In the genomic region with DNA sequence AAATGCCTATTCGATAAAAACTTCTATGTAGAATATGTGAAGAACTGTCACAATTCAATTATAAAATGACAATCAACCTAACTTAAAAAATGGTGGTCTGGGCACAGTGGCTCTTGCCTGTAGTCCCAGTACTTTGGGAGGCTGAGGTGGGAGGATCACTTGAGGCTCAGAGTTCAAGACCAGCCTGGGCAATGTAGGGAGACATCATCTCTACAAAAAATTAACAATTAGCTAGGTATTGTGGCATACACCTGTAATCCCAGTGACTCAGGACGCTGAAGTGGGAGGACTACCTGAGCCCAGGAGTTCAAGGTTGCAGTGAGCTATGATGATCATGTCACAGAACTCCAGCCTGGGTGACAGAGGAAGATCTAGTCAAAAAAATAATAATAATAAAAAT, we compare ENCODE assay signal across 37 cellular contexts.
"Had no signal": no experiment of that assay in that cellular context is flagged by ENCODE, and none has a peak within 500 bp of the region (broad histone marks: within the 10 kb centered on the region; RNA-seq: fewer than 3 reads in every experiment).

No MANE protein-coding gene starts in this region.

- H3K27ac Mint-ChIP-seq: activated B cell treated with CpG ODN at 0.5 μM for 24 hours; activated CD4-positive, alpha-beta memory T cell treated with anti-CD3 and anti-CD28 coated beads for 36 hours; activated CD4-positive, alpha-beta T cell treated with anti-CD3 and anti-CD28 coated beads, Interleukin-2, amount 10 ng/mL, durations not matched to agents 24 days and 14 days; activated CD8-positive, alpha-beta T cell treated with anti-CD3 and anti-CD28 coated beads for 36 hours; activated naive CD4-positive, alpha-beta T cell treated with anti-CD3 and anti-CD28 coated beads for 36 hours; activated naive CD4-positive, alpha-beta T cell treated with anti-CD3 and anti-CD28 coated beads, Interleukin-2, amount 50 U/mL, for 72 hours; activated naive CD8-positive, alpha-beta T cell treated with anti-CD3 and anti-CD28 coated beads for 36 hours; activated T-cell treated with anti-CD3 and anti-CD28 coated beads, Interleukin-2, amount 50 U/mL, for 72 hours; activated T-helper 1 cell treated with anti-CD3 and anti-CD28 coated beads, Interleukin-12 subunit alpha, Interleukin-12 subunit beta, Interleukin-2, Interleukin-4 antibody, amounts not matched to agents 30 ng/mL and 10 ng/mL and 1 ng/mL, durations not matched to agents 14 hours and 24 hours and 36 hours; activated T-helper 17 cell treated with anti-CD3 and anti-CD28 coated beads, Interleukin-2, amount 50 U/mL, for 72 hours; T-helper 1 cell treated with Interleukin-12 subunit alpha and Interleukin-12 subunit beta and Interleukin-4 antibody, amounts not matched to agents 30 μg/mL and 1 μg/mL, for 36 hours; T-helper 2 cell treated with Interferon-gamma antibody and Interleukin-4, amounts not matched to agents 5 μg/mL and 100 μg/mL, for 36 hours had no signal

- H3K9me3 Mint-ChIP-seq: activated B cell treated with CpG ODN at 0.5 μM for 24 hours; activated CD4-positive, alpha-beta memory T cell treated with anti-CD3 and anti-CD28 coated beads for 36 hours; activated CD4-positive, alpha-beta T cell treated with anti-CD3 and anti-CD28 coated beads, Interleukin-2, amount 10 ng/mL, durations not matched to agents 24 days and 14 days; activated CD8-positive, alpha-beta T cell treated with anti-CD3 and anti-CD28 coated beads for 36 hours; activated naive CD4-positive, alpha-beta T cell treated with anti-CD3 and anti-CD28 coated beads for 36 hours; activated naive CD4-positive, alpha-beta T cell treated with anti-CD3 and anti-CD28 coated beads, Interleukin-2, amount 50 U/mL, for 72 hours; activated naive CD8-positive, alpha-beta T cell treated with anti-CD3 and anti-CD28 coated beads for 36 hours; activated T-cell treated with anti-CD3 and anti-CD28 coated beads, Interleukin-2, amount 50 U/mL, for 4 hours; activated T-cell treated with anti-CD3 and anti-CD28 coated beads, Interleukin-2, amount 50 U/mL, for 72 hours; activated T-helper 1 cell treated with anti-CD3 and anti-CD28 coated beads, Interleukin-12 subunit alpha, Interleukin-12 subunit beta, Interleukin-2, Interleukin-4 antibody, amounts not matched to agents 30 ng/mL and 10 ng/mL and 1 ng/mL, durations not matched to agents 14 hours and 24 hours and 36 hours; activated T-helper 17 cell treated with anti-CD3 and anti-CD28 coated beads, Interleukin-2, amount 50 U/mL, for 72 hours; T-helper 1 cell treated with Interleukin-12 subunit alpha and Interleukin-12 subunit beta and Interleukin-4 antibody, amounts not matched to agents 30 μg/mL and 1 μg/mL, for 36 hours; T-helper 2 cell treated with Interferon-gamma antibody and Interleukin-4, amounts not matched to agents 5 μg/mL and 100 μg/mL, for 36 hours had no signal

- H3K36me3 Mint-ChIP-seq: activated CD4-positive, alpha-beta memory T cell treated with anti-CD3 and anti-CD28 coated beads for 36 hours; activated naive CD4-positive, alpha-beta T cell treated with anti-CD3 and anti-CD28 coated beads, Interleukin-2, amount 50 U/mL, for 72 hours; activated naive CD8-positive, alpha-beta T cell treated with anti-CD3 and anti-CD28 coated beads for 36 hours had no signal

- H3K9me3 ChIP-seq: adrenal gland, body of pancreas, breast epithelium had no signal

- H3K27me3 Mint-ChIP-seq: activated CD4-positive, alpha-beta memory T cell treated with anti-CD3 and anti-CD28 coated beads for 36 hours; activated CD8-positive, alpha-beta T cell treated with anti-CD3 and anti-CD28 coated beads for 36 hours; activated naive CD8-positive, alpha-beta T cell treated with anti-CD3 and anti-CD28 coated beads for 36 hours; activated T-helper 17 cell treated with anti-CD3 and anti-CD28 coated beads, Interleukin-2, amount 50 U/mL, for 72 hours had no signal

- H3K4me3 Mint-ChIP-seq: activated B cell treated with CpG ODN at 0.5 μM for 24 hours; activated CD4-positive, alpha-beta memory T cell treated with anti-CD3 and anti-CD28 coated beads for 36 hours; activated CD4-positive, alpha-beta T cell treated with anti-CD3 and anti-CD28 coated beads, Interleukin-2, amount 10 ng/mL, durations not matched to agents 24 days and 14 days; activated CD8-positive, alpha-beta T cell treated with anti-CD3 and anti-CD28 coated beads for 36 hours; activated naive CD4-positive, alpha-beta T cell treated with anti-CD3 and anti-CD28 coated beads for 36 hours; activated naive CD8-positive, alpha-beta T cell treated with anti-CD3 and anti-CD28 coated beads for 36 hours; activated T-cell treated with anti-CD3 and anti-CD28 coated beads, Interleukin-2, amount 50 U/mL, for 4 hours; activated T-cell treated with anti-CD3 and anti-CD28 coated beads, Interleukin-2, amount 50 U/mL, for 72 hours; activated T-helper 1 cell treated with anti-CD3 and anti-CD28 coated beads, Interleukin-12 subunit alpha, Interleukin-12 subunit beta, Interleukin-2, Interleukin-4 antibody, amounts not matched to agents 30 ng/mL and 10 ng/mL and 1 ng/mL, durations not matched to agents 14 hours and 24 hours and 36 hours; activated T-helper 17 cell treated with anti-CD3 and anti-CD28 coated beads, Interleukin-2, amount 50 U/mL, for 72 hours; T-helper 1 cell treated with Interleukin-12 subunit alpha and Interleukin-12 subunit beta and Interleukin-4 antibody, amounts not matched to agents 30 μg/mL and 1 μg/mL, for 36 hours; T-helper 2 cell treated with Interferon-gamma antibody and Interleukin-4, amounts not matched to agents 5 μg/mL and 100 μg/mL, for 36 hours had no signal

- H3K36me3 ChIP-seq: adrenal gland, brain microvascular endothelial cell, breast epithelium had no signal

- H3K27ac ChIP-seq: adrenal gland, body of pancreas, brain microvascular endothelial cell, breast epithelium, VCaP had no signal

- H3K4me1 ChIP-seq: adrenal gland, body of pancreas, breast epithelium had no signal

- H3K4me1 Mint-ChIP-seq: activated CD4-positive, alpha-beta T cell treated with anti-CD3 and anti-CD28 coated beads, Interleukin-2, amount 10 ng/mL, durations not matched to agents 24 days and 14 days; activated T-helper 17 cell treated with anti-CD3 and anti-CD28 coated beads, Interleukin-2, amount 50 U/mL, for 72 hours had no signal

- DNase-seq: activated B cell treated with CpG ODN at 0.5 μM for 24 hours; activated CD4-positive, alpha-beta memory T cell treated with anti-CD3 and anti-CD28 coated beads for 36 hours; activated CD4-positive, alpha-beta T cell treated with anti-CD3 and anti-CD28 coated beads for 4 hours; activated CD4-positive, alpha-beta T cell treated with anti-CD3 and anti-CD28 coated beads, Interleukin-2, amount 10 ng/mL, durations not matched to agents 24 days and 14 days; activated CD4-positive, alpha-beta T cell treated with anti-CD3 and anti-CD28 coated beads, Interleukin-2, amount 50 U/mL, for 1 hour; activated CD4-positive, alpha-beta T cell treated with anti-CD3 and anti-CD28 coated beads, Interleukin-2, amount 50 U/mL, for 4 hours; activated CD4-positive, CD25-positive, alpha-beta regulatory T cell treated with anti-CD3 and anti-CD28 coated beads, Interleukin-2, amount 50 U/mL, for 72 hours; activated CD8-positive, alpha-beta T cell treated with anti-CD3 and anti-CD28 coated beads for 36 hours; activated effector memory CD4-positive, alpha-beta T cell treated with anti-CD3 and anti-CD28 coated beads, Interleukin-2, amount 50 U/mL, for 16 hours; activated gamma-delta T cell treated with Interleukin-2 at 50 U/mL for 16 hours; activated naive CD4-positive, alpha-beta T cell; activated naive CD4-positive, alpha-beta T cell treated with anti-CD3 and anti-CD28 coated beads for 36 hours; activated naive CD4-positive, alpha-beta T cell treated with anti-CD3 and anti-CD28 coated beads, Interleukin-2, amount 50 U/mL, for 16 hours; activated naive CD8-positive, alpha-beta T cell treated with anti-CD3 and anti-CD28 coated beads for 36 hours; activated T-cell treated with anti-CD3 and anti-CD28 coated beads for 4 hours; activated T-cell treated with anti-CD3 and anti-CD28 coated beads, Interleukin-2, amount 50 U/mL, for 1 hour; activated T-cell treated with anti-CD3 and anti-CD28 coated beads, Interleukin-2, amount 50 U/mL, for 4 hours; activated T-cell treated with anti-CD3 and anti-CD28 coated beads, Interleukin-2, amount 50 U/mL, for 72 hours; adrenal gland; amniotic stem cell; aorta; body of pancreas; brain microvascular endothelial cell; central memory CD4-positive, alpha-beta T cell; SW 1271; T-helper 1 cell; T-helper 2 cell; T-helper 9 cell had no signal

- ATAC-seq: activated CD8-positive, alpha-beta T cell treated with anti-CD3 and anti-CD28 coated beads for 36 hours; activated naive CD4-positive, alpha-beta T cell treated with anti-CD3 and anti-CD28 coated beads, Interleukin-2, amount 50 U/mL, for 72 hours; activated T-cell treated with anti-CD3 and anti-CD28 coated beads, Interleukin-2, amount 50 U/mL, for 4 hours; activated T-cell treated with anti-CD3 and anti-CD28 coated beads, Interleukin-2, amount 50 U/mL, for 72 hours; activated T-helper 17 cell treated with anti-CD3 and anti-CD28 coated beads, Interleukin-2, amount 50 U/mL, for 72 hours; body of pancreas had no signal

- FAIRE-seq: astrocyte, TTC549 had no signal

- H3K4me3 ChIP-seq: adrenal gland, body of pancreas, breast epithelium had no signal

- H3K27me3 ChIP-seq: adrenal gland, body of pancreas, breast epithelium had no signal
